Comparison of ENCODE assay signal across 1 cellular context in genomic region chr15:68271854-68272471, GRCh38.
A peak's percentile ranks its signal among the peaks of the same experiment; 100 is the strongest.
TF ChIP-seq lines count a peak whose summit lies in the region.

No MANE protein-coding gene starts in this region.

TF ChIP-seq in HEK293, 187 proteins besides CTCF, POLR2A, EP300 and RAD21 (continued from another document and continues in another):
- TF ChIP-seq, protein P1, sequence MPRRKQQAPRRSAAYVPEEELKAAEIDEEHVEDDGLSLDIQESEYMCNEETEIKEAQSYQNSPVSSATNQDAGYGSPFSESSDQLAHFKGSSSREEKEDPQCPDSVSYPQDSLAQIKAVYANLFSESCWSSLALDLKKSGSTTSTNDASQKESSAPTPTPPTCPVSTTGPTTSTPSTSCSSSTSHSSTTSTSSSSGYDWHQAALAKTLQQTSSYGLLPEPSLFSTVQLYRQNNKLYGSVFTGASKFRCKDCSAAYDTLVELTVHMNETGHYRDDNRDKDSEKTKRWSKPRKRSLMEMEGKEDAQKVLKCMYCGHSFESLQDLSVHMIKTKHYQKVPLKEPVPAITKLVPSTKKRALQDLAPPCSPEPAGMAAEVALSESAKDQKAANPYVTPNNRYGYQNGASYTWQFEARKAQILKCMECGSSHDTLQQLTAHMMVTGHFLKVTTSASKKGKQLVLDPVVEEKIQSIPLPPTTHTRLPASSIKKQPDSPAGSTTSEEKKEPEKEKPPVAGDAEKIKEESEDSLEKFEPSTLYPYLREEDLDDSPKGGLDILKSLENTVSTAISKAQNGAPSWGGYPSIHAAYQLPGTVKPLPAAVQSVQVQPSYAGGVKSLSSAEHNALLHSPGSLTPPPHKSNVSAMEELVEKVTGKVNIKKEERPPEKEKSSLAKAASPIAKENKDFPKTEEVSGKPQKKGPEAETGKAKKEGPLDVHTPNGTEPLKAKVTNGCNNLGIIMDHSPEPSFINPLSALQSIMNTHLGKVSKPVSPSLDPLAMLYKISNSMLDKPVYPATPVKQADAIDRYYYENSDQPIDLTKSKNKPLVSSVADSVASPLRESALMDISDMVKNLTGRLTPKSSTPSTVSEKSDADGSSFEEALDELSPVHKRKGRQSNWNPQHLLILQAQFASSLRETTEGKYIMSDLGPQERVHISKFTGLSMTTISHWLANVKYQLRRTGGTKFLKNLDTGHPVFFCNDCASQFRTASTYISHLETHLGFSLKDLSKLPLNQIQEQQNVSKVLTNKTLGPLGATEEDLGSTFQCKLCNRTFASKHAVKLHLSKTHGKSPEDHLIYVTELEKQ (tag by site-specific recombination; IDR thresholded peaks at IDR 0.05; ENCODE audit: borderline replicate concordance), result no peak; the same call in 1 of the 2 replicates
- TF ChIP-seq SALL2 (tag by site-specific recombination; IDR thresholded peaks at IDR 0.05; ENCODE audit: borderline replicate concordance) (no peak), ZNF292 (tag by site-specific recombination; IDR thresholded peaks at IDR 0.05; ENCODE audit: borderline replicate concordance, low read depth) (no peak), ZNF792 (tag by site-specific recombination; IDR thresholded peaks at IDR 0.05) (no peak), ZBTB48 (tag by site-specific recombination; IDR thresholded peaks at IDR 0.05) (peak; percentile 75; the same call in 1 of the 2 replicates), ZNF2 (tag by site-specific recombination; IDR thresholded peaks at IDR 0.05) (peak; percentile 50; the same call in 1 of the 2 replicates), ZNF658 (tag by site-specific recombination; IDR thresholded peaks at IDR 0.05) (no peak), ZNF146 (tag by site-specific recombination; IDR thresholded peaks at IDR 0.05) (no peak), ZNF121 (tag by site-specific recombination; IDR thresholded peaks at IDR 0.05) (no peak), ZNF529 (tag by site-specific recombination; IDR thresholded peaks at IDR 0.05; ENCODE audit: insufficient replicate concordance) (no peak), ZFP69B (tag by site-specific recombination; IDR thresholded peaks at IDR 0.05) (no peak), ZNF426 (tag by site-specific recombination; IDR thresholded peaks at IDR 0.05) (no peak), IKZF3 (tag by site-specific recombination; IDR thresholded peaks at IDR 0.05) (no peak), ZNF221 (tag by site-specific recombination; IDR thresholded peaks at IDR 0.05; ENCODE audit: borderline replicate concordance) (no peak), MYNN (tag by site-specific recombination; IDR thresholded peaks at IDR 0.05; ENCODE audit: borderline replicate concordance) (no peak), ZNF544 (tag by site-specific recombination; IDR thresholded peaks at IDR 0.05) (no peak), ZNF37A (tag by site-specific recombination; IDR thresholded peaks at IDR 0.05) (no peak), REPIN1 (tag by site-specific recombination; IDR thresholded peaks at IDR 0.05; ENCODE audit: low read depth) (no peak), ZNF280C (tag by site-specific recombination; IDR thresholded peaks at IDR 0.05) (no peak), ZNF266 (tag by site-specific recombination; IDR thresholded peaks at IDR 0.05; ENCODE audit: low read depth) (no peak), ZNF391 (tag by site-specific recombination; IDR thresholded peaks at IDR 0.05; ENCODE audit: borderline replicate concordance, low read depth) (no peak), ZNF366 (tag by site-specific recombination; conservative IDR thresholded peaks at IDR 0.05) (peak; percentile 51), AEBP2 (tag by site-specific recombination; IDR thresholded peaks at IDR 0.05; ENCODE audit: borderline replicate concordance) (no peak), ZBTB26 (tag by site-specific recombination; optimal IDR thresholded peaks at IDR 0.05) (peak; percentile 20), ZSCAN18 (tag by site-specific recombination; IDR thresholded peaks at IDR 0.05) (no peak), ZNF530 (tag by site-specific recombination; IDR thresholded peaks at IDR 0.05; ENCODE audit: low read depth) (no peak), GLI2 (tag by site-specific recombination; IDR thresholded peaks at IDR 0.05; ENCODE audit: borderline replicate concordance, low read depth) (no peak), ZNF843 (tag by site-specific recombination; IDR thresholded peaks at IDR 0.05) (peak; percentile 51; the same call in 1 of the 2 replicates), REST (tag by site-specific recombination; IDR thresholded peaks at IDR 0.05) (no peak), SP7 (tag by site-specific recombination; IDR thresholded peaks at IDR 0.05) (peak; percentile 75), KLF10 (tag by site-specific recombination; IDR thresholded peaks at IDR 0.05) (no peak), ZNF510 (tag by site-specific recombination; IDR thresholded peaks at IDR 0.05; ENCODE audit: insufficient replicate concordance) (no peak), ZNF561 (tag by site-specific recombination; IDR thresholded peaks at IDR 0.05; ENCODE audit: borderline replicate concordance) (no peak), ZNF692 (tag by site-specific recombination; IDR thresholded peaks at IDR 0.05) (peak; percentile 79), ELK4 (IDR thresholded peaks at IDR 0.05; ENCODE audit: borderline replicate concordance, low read depth, low read length) (no peak)
- TF ChIP-seq, protein P2, sequence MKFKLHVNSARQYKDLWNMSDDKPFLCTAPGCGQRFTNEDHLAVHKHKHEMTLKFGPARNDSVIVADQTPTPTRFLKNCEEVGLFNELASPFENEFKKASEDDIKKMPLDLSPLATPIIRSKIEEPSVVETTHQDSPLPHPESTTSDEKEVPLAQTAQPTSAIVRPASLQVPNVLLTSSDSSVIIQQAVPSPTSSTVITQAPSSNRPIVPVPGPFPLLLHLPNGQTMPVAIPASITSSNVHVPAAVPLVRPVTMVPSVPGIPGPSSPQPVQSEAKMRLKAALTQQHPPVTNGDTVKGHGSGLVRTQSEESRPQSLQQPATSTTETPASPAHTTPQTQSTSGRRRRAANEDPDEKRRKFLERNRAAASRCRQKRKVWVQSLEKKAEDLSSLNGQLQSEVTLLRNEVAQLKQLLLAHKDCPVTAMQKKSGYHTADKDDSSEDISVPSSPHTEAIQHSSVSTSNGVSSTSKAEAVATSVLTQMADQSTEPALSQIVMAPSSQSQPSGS (tag by site-specific recombination; IDR thresholded peaks at IDR 0.05; ENCODE audit: low read depth), result no peak
- TF ChIP-seq, protein P3, sequence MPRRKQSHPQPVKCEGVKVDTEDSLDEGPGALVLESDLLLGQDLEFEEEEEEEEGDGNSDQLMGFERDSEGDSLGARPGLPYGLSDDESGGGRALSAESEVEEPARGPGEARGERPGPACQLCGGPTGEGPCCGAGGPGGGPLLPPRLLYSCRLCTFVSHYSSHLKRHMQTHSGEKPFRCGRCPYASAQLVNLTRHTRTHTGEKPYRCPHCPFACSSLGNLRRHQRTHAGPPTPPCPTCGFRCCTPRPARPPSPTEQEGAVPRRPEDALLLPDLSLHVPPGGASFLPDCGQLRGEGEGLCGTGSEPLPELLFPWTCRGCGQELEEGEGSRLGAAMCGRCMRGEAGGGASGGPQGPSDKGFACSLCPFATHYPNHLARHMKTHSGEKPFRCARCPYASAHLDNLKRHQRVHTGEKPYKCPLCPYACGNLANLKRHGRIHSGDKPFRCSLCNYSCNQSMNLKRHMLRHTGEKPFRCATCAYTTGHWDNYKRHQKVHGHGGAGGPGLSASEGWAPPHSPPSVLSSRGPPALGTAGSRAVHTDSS (tag by site-specific recombination; IDR thresholded peaks at IDR 0.05), result no peak
- TF ChIP-seq, protein P4, sequence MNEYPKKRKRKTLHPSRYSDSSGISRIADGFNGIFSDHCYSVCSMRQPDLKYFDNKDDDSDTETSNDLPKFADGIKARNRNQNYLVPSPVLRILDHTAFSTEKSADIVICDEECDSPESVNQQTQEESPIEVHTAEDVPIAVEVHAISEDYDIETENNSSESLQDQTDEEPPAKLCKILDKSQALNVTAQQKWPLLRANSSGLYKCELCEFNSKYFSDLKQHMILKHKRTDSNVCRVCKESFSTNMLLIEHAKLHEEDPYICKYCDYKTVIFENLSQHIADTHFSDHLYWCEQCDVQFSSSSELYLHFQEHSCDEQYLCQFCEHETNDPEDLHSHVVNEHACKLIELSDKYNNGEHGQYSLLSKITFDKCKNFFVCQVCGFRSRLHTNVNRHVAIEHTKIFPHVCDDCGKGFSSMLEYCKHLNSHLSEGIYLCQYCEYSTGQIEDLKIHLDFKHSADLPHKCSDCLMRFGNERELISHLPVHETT (tag by site-specific recombination; IDR thresholded peaks at IDR 0.05), result no peak; the same call in 1 of the 2 replicates
